ENCODE assay signal across 32 cellular contexts in genomic region chr1:246048693-246049092, GRCh38.
"Had no signal": no experiment of that assay in that cellular context is flagged by ENCODE, and none has a peak within 500 bp of the region (broad histone marks: within the 10 kb centered on the region; RNA-seq: fewer than 3 reads in every experiment).

No MANE protein-coding gene starts in this region.

- H3K27ac Mint-ChIP-seq: activated B cell treated with CpG ODN at 0.5 μM for 24 hours; activated CD4-positive, alpha-beta memory T cell treated with anti-CD3 and anti-CD28 coated beads, Interleukin-2, amount 10 ng/mL, durations not matched to agents 7 days and 5 days; activated CD4-positive, alpha-beta T cell treated with anti-CD3 and anti-CD28 coated beads, Interleukin-2, amount 10 ng/mL, durations not matched to agents 24 days and 14 days; activated naive CD4-positive, alpha-beta T cell treated with anti-CD3 and anti-CD28 coated beads for 36 hours; activated naive CD4-positive, alpha-beta T cell treated with anti-CD3 and anti-CD28 coated beads, Interleukin-2, amount 50 U/mL, for 72 hours; activated naive CD8-positive, alpha-beta T cell treated with anti-CD3 and anti-CD28 coated beads for 36 hours; activated T-cell treated with anti-CD3 and anti-CD28 coated beads, Interleukin-2, amount 50 U/mL, for 72 hours; activated T-helper 1 cell treated with anti-CD3 and anti-CD28 coated beads, Interleukin-12 subunit alpha, Interleukin-12 subunit beta, Interleukin-2, Interleukin-4 antibody, amounts not matched to agents 30 ng/mL and 10 ng/mL and 1 ng/mL, durations not matched to agents 14 hours and 24 hours and 36 hours; activated T-helper 17 cell treated with anti-CD3 and anti-CD28 coated beads, Interleukin-2, amount 50 U/mL, for 72 hours; T-helper 1 cell treated with Interleukin-12 subunit alpha and Interleukin-12 subunit beta and Interleukin-4 antibody, amounts not matched to agents 30 μg/mL and 1 μg/mL, for 36 hours; T-helper 2 cell treated with Interferon-gamma antibody and Interleukin-4, amounts not matched to agents 5 μg/mL and 100 μg/mL, for 36 hours had no signal

- H3K4me3 Mint-ChIP-seq: activated B cell treated with CpG ODN at 0.5 μM for 24 hours; activated CD4-positive, alpha-beta memory T cell treated with anti-CD3 and anti-CD28 coated beads, Interleukin-2, amount 10 ng/mL, durations not matched to agents 7 days and 5 days; activated CD4-positive, alpha-beta T cell treated with anti-CD3 and anti-CD28 coated beads, Interleukin-2, amount 10 ng/mL, durations not matched to agents 24 days and 14 days; activated naive CD4-positive, alpha-beta T cell treated with anti-CD3 and anti-CD28 coated beads for 36 hours; activated naive CD8-positive, alpha-beta T cell treated with anti-CD3 and anti-CD28 coated beads for 36 hours; activated T-cell treated with anti-CD3 and anti-CD28 coated beads, Interleukin-2, amount 50 U/mL, for 4 hours; activated T-cell treated with anti-CD3 and anti-CD28 coated beads, Interleukin-2, amount 50 U/mL, for 72 hours; activated T-helper 1 cell treated with anti-CD3 and anti-CD28 coated beads, Interleukin-12 subunit alpha, Interleukin-12 subunit beta, Interleukin-2, Interleukin-4 antibody, amounts not matched to agents 30 ng/mL and 10 ng/mL and 1 ng/mL, durations not matched to agents 14 hours and 24 hours and 36 hours; activated T-helper 17 cell treated with anti-CD3 and anti-CD28 coated beads, Interleukin-2, amount 50 U/mL, for 72 hours; T-helper 1 cell treated with Interleukin-12 subunit alpha and Interleukin-12 subunit beta and Interleukin-4 antibody, amounts not matched to agents 30 μg/mL and 1 μg/mL, for 36 hours; T-helper 2 cell treated with Interferon-gamma antibody and Interleukin-4, amounts not matched to agents 5 μg/mL and 100 μg/mL, for 36 hours had no signal

- ATAC-seq: activated naive CD4-positive, alpha-beta T cell treated with anti-CD3 and anti-CD28 coated beads, Interleukin-2, amount 50 U/mL, for 72 hours; activated T-cell treated with anti-CD3 and anti-CD28 coated beads, Interleukin-2, amount 50 U/mL, for 4 hours; activated T-cell treated with anti-CD3 and anti-CD28 coated beads, Interleukin-2, amount 50 U/mL, for 72 hours; activated T-helper 17 cell treated with anti-CD3 and anti-CD28 coated beads, Interleukin-2, amount 50 U/mL, for 72 hours; body of pancreas had no signal

- H3K4me1 Mint-ChIP-seq: activated B cell treated with CpG ODN at 0.5 μM for 24 hours; activated CD4-positive, alpha-beta memory T cell treated with anti-CD3 and anti-CD28 coated beads, Interleukin-2, amount 10 ng/mL, durations not matched to agents 7 days and 5 days; activated CD4-positive, alpha-beta T cell treated with anti-CD3 and anti-CD28 coated beads, Interleukin-2, amount 10 ng/mL, durations not matched to agents 24 days and 14 days; activated naive CD8-positive, alpha-beta T cell treated with anti-CD3 and anti-CD28 coated beads for 36 hours; activated T-helper 17 cell treated with anti-CD3 and anti-CD28 coated beads, Interleukin-2, amount 50 U/mL, for 72 hours had no signal

- H3K9me3 Mint-ChIP-seq: activated B cell treated with CpG ODN at 0.5 μM for 24 hours; activated CD4-positive, alpha-beta memory T cell treated with anti-CD3 and anti-CD28 coated beads, Interleukin-2, amount 10 ng/mL, durations not matched to agents 7 days and 5 days; activated naive CD4-positive, alpha-beta T cell treated with anti-CD3 and anti-CD28 coated beads for 36 hours; activated T-cell treated with anti-CD3 and anti-CD28 coated beads, Interleukin-2, amount 50 U/mL, for 72 hours; activated T-helper 1 cell treated with anti-CD3 and anti-CD28 coated beads, Interleukin-12 subunit alpha, Interleukin-12 subunit beta, Interleukin-2, Interleukin-4 antibody, amounts not matched to agents 30 ng/mL and 10 ng/mL and 1 ng/mL, durations not matched to agents 14 hours and 24 hours and 36 hours; T-helper 1 cell treated with Interleukin-12 subunit alpha and Interleukin-12 subunit beta and Interleukin-4 antibody, amounts not matched to agents 30 μg/mL and 1 μg/mL, for 36 hours had no signal

- DNase-seq: activated B cell treated with CpG ODN at 0.5 μM for 24 hours; activated CD4-positive, alpha-beta memory T cell treated with anti-CD3 and anti-CD28 coated beads, Interleukin-2, amount 10 ng/mL, durations not matched to agents 7 days and 5 days; activated CD4-positive, alpha-beta T cell treated with anti-CD3 and anti-CD28 coated beads for 4 hours; activated CD4-positive, alpha-beta T cell treated with anti-CD3 and anti-CD28 coated beads, Interleukin-2, amount 10 ng/mL, durations not matched to agents 24 days and 14 days; activated CD4-positive, alpha-beta T cell treated with anti-CD3 and anti-CD28 coated beads, Interleukin-2, amount 50 U/mL, for 1 hour; activated CD4-positive, alpha-beta T cell treated with anti-CD3 and anti-CD28 coated beads, Interleukin-2, amount 50 U/mL, for 48 hours; activated CD4-positive, CD25-positive, alpha-beta regulatory T cell treated with anti-CD3 and anti-CD28 coated beads, Interleukin-2, amount 50 U/mL, for 72 hours; activated CD8-positive, alpha-beta memory T cell treated with anti-CD3 and anti-CD28 coated beads, Interleukin-2, amount 50 U/mL, for 4 hours; activated effector memory CD4-positive, alpha-beta T cell treated with anti-CD3 and anti-CD28 coated beads, Interleukin-2, amount 50 U/mL, for 16 hours; activated gamma-delta T cell treated with Interleukin-2 at 50 U/mL for 16 hours; activated naive CD4-positive, alpha-beta T cell; activated naive CD4-positive, alpha-beta T cell treated with anti-CD3 and anti-CD28 coated beads for 36 hours; activated naive CD4-positive, alpha-beta T cell treated with anti-CD3 and anti-CD28 coated beads, Interleukin-2, amount 50 U/mL, for 16 hours; activated naive CD8-positive, alpha-beta T cell treated with anti-CD3 and anti-CD28 coated beads for 36 hours; activated T-cell treated with anti-CD3 and anti-CD28 coated beads for 4 hours; activated T-cell treated with anti-CD3 and anti-CD28 coated beads, Interleukin-2, amount 50 U/mL, for 1 hour; activated T-cell treated with anti-CD3 and anti-CD28 coated beads, Interleukin-2, amount 50 U/mL, for 4 hours; activated T-cell treated with anti-CD3 and anti-CD28 coated beads, Interleukin-2, amount 50 U/mL, for 72 hours; adrenal gland; amniotic stem cell; aorta; body of pancreas; brain microvascular endothelial cell; central memory CD4-positive, alpha-beta T cell; T-helper 1 cell; T-helper 2 cell; T-helper 9 cell had no signal

- H3K27me3 Mint-ChIP-seq: activated B cell treated with CpG ODN at 0.5 μM for 24 hours; activated CD4-positive, alpha-beta memory T cell treated with anti-CD3 and anti-CD28 coated beads, Interleukin-2, amount 10 ng/mL, durations not matched to agents 7 days and 5 days; activated CD4-positive, alpha-beta T cell treated with anti-CD3 and anti-CD28 coated beads, Interleukin-2, amount 10 ng/mL, durations not matched to agents 24 days and 14 days; activated naive CD8-positive, alpha-beta T cell treated with anti-CD3 and anti-CD28 coated beads for 36 hours; activated T-helper 17 cell treated with anti-CD3 and anti-CD28 coated beads, Interleukin-2, amount 50 U/mL, for 72 hours had no signal
